ENCODE assay signal across 8 cellular contexts in the genomic region with DNA sequence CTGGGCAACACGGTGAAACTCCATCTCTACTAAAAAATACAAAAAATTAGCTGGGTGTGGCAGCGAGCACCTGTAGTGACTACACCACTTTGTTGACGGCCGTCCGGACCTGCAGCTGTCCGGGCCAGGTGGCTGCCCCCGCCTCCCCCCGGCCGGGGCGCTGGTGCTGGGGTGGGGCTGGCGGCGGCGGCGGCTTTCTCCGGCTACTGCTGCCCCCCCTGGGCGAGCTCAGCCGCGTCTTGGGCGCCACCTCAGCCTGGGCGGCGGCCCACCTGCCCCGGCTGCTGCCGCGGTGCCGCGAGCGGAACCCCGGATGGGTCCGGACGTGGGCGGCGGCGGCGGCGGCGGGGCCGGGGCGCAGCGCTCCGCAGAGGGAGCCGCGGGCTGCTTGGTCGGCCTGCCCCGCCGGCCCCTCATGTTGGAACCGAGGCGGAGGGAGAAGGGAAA. TPM values are rescaled to one million over a fixed set of nuclear protein-coding genes. Genes with fewer than 3 reads are reported as not detected.
A peak's percentile ranks its signal among the peaks of the same experiment; 100 is the strongest.
DNase-seq lines count a peak whose midpoint lies in the region; ATAC-seq and TF ChIP-seq lines count a peak whose summit lies in the region.
"Not testable (repeated sequence)": the region's sequence is repeated elsewhere in the genome, so short reads cannot be mapped to it uniquely, and the experiment has no call there.

No MANE protein-coding gene starts in this region.

- H3K9ac ChIP-seq in fibroblast of lung (ENCODE audit: insufficient read depth, low read length) = peak overlapping the region; percentile 66
- H3K9ac ChIP-seq in muscle layer of colon (ENCODE audit: low read length) = not testable (repeated sequence)

- not testable (repeated sequence) for H4K20me1 ChIP-seq in fibroblast of lung (ENCODE audit: control insufficient read depth, extremely low read depth, insufficient read depth, low read length)

- H2AFZ ChIP-seq in fibroblast of lung (ENCODE audit: low read length) = not testable (repeated sequence)

- peak overlapping the region; percentile 47 to 74 (median 64) for H3K4me3 ChIP-seq in fibroblast of lung (replicated peaks in 1 of 4; ENCODE audit: control extremely low read depth in 1 of 4, insufficient read depth in 1 of 4, low read depth in 3 of 4, low read length in 4 of 4)
- peak overlapping the region in 1 of 2 donors; percentile 42 for H3K4me3 ChIP-seq in muscle layer of colon (ENCODE audit: low read depth in 1 of 2, low read length in 2 of 2)

- peak; percentile 48 for ATAC-seq in GM21515 (IDR thresholded peaks at IDR 0.05; ENCODE audit: unreplicated experiment)
- peak; percentile 42 for ATAC-seq in HG03457 (IDR thresholded peaks at IDR 0.05; ENCODE audit: unreplicated experiment)

- not testable (repeated sequence) for TF ChIP-seq CTCF in fibroblast of lung (conservative IDR thresholded peaks at IDR 0.05 in 1 of 2, IDR thresholded peaks at IDR 0.05 in 1 of 2; ENCODE audit: low read depth in 1 of 2, low read length in 2 of 2)

- in situ Hi-C loops in Caki2 (cut with HindIII; ENCODE audit: low pct_unique_long_range_greater_than_20kb, low sequenced_read_pairs) = not testable (repeated sequence)

- H3K36me3 ChIP-seq in fibroblast of lung (ENCODE audit: control insufficient read depth, insufficient read depth, low read length); muscle layer of colon (ENCODE audit: insufficient read depth, low read length): not testable (repeated sequence)

- peak; percentile 43 for DNase-seq in Caki2 (ENCODE audit: low read depth)
- DNase-seq in OCI-M1 (lab: John Stamatoyannopoulos, UW) = peak; percentile 55
- DNase-seq in activated T-helper 9 cell treated with anti-CD3 and anti-CD28 coated beads, Interleukin-2, amount 50 U/mL, for 16 hours (ENCODE audit: low read depth) = peak; percentile 35
- peak in 1 of 2 donors; percentile 23 for DNase-seq in fibroblast of lung (ENCODE audit: low read depth in 2 of 2)
- peak; percentile 62 for DNase-seq in stimulated activated CD8-positive, alpha-beta memory T cell treated with anti-CD3 and anti-CD28 coated beads, Interleukin-4, amount 100 ng/mL, for 48 hours

- H3K27ac ChIP-seq in fibroblast of lung (ENCODE audit: insufficient read depth, low read length) = not testable (repeated sequence)
- H3K27ac ChIP-seq in muscle layer of colon (ENCODE audit: low read depth, low read length) = peak overlapping the region; percentile 78

- not testable (repeated sequence) for H3K27me3 ChIP-seq in fibroblast of lung (ENCODE audit: control insufficient read depth, insufficient read depth, low read length); muscle layer of colon (ENCODE audit: control insufficient read depth in 1 of 2, insufficient read depth in 2 of 2, low read length in 2 of 2)

- not testable (repeated sequence) for H3K4me1 ChIP-seq in fibroblast of lung (ENCODE audit: control insufficient read depth, extremely low read depth, insufficient read depth, low read length); muscle layer of colon (ENCODE audit: insufficient read depth, low read length)

- H3K9me3 ChIP-seq in fibroblast of lung (ENCODE audit: control insufficient read depth, insufficient read depth, low read depth, low read length); muscle layer of colon (ENCODE audit: low read length): not testable (repeated sequence)

- H3K79me2 ChIP-seq in fibroblast of lung (ENCODE audit: control insufficient read depth, insufficient read depth, low read length) = not testable (repeated sequence)

- H3K4me2 ChIP-seq in fibroblast of lung (ENCODE audit: extremely low read depth, insufficient read depth, low read length) = peak overlapping the region; percentile 64

RNA-seq across cellular contexts. Expression of gene LRRC37A3, which starts 0.4 kb away (rescaled TPM):
- 9.6 and 13.9 TPM in 2 replicates for total RNA-seq in Caki2 (2014; rRNA removed; shearing (Covaris generic); ENCODE audit: low replicate concordance)
- total RNA-seq in fibroblast of lung = 6.2 and 7.3 TPM in 2 replicates
- 2.3 and 2.4 TPM in 2 replicates for polyA plus RNA-seq in fibroblast of lung
- polyA plus RNA-seq in fibroblast of lung (2012) = 1.8 and 2.4 TPM in 2 replicates
- 8.5 and 12.6 TPM in 2 replicates for polyA minus RNA-seq in fibroblast of lung (ENCODE audit: low replicate concordance)
